ENCODE assay signal across 17 cellular contexts in genomic region chr21:33046455-33046854, GRCh38. TPM values are rescaled to one million over a fixed set of nuclear protein-coding genes. Genes with fewer than 3 reads are reported as not detected.
DNase-seq lines count a peak whose midpoint lies in the region; ATAC-seq and TF ChIP-seq lines count a peak whose summit lies in the region.
"Had no signal": no experiment of that assay in that cellular context is flagged by ENCODE, and none has a peak within 500 bp of the region (broad histone marks: within the 10 kb centered on the region; RNA-seq: fewer than 3 reads in every experiment).

No MANE protein-coding gene starts in this region.

- peaks cover 11 to 16% of the 10 kb centered on the region in 2 experiments for H3K4me1 Mint-ChIP-seq in H9
- peaks cover 34% of the 10 kb centered on the region for H3K4me1 Mint-ChIP-seq in glutamatergic neuron (ENCODE audit: low read depth, unreplicated experiment)

- no peak overlapping the region for H3K9ac ChIP-seq in H9 (ENCODE audit: extremely low read depth, insufficient read length, low read length)
- H3K9ac ChIP-seq: BLaER1 had no signal

- peak overlapping the region; percentile 28 for H2BK120ac ChIP-seq in H9 (ENCODE audit: low read depth, low read length, poor library complexity, severe bottlenecking)

- no peak overlapping the region for H3K27ac Mint-ChIP-seq in H9
- peak overlapping the region; percentile 12 for H3K27ac Mint-ChIP-seq in glutamatergic neuron (ENCODE audit: unreplicated experiment)
- H3K27ac Mint-ChIP-seq: CD8-positive, alpha-beta T cell; HFFc6 had no signal

- no peaks in the 10 kb centered on the region for H4K20me1 ChIP-seq in H9 (ENCODE audit: control insufficient read depth, insufficient read depth, insufficient read length)
- H4K20me1 ChIP-seq: BLaER1 had no signal

- H3K79me2 ChIP-seq in H9 (ENCODE audit: insufficient read depth, low read length), result no peaks in the 10 kb centered on the region

- ATAC-seq in HG03139 (IDR thresholded peaks at IDR 0.05; ENCODE audit: unreplicated experiment) (no peak), gastroesophageal sphincter (no peak)
- ATAC-seq: CD8-positive, alpha-beta T cell had no signal

- no peak overlapping the region for H3K4me3 ChIP-seq in gastroesophageal sphincter
- H3K4me3 ChIP-seq: BLaER1 had no signal

- no peak overlapping the region for H3K23ac ChIP-seq in H9 (ENCODE audit: insufficient read length, low read depth, low read length)

- H4K5ac ChIP-seq in H9 (ENCODE audit: insufficient read length, low read depth, low read length), result no peak overlapping the region

- no peak overlapping the region for H2BK5ac ChIP-seq in H9 (ENCODE audit: insufficient read length, low read length)

- H3K9me3 Mint-ChIP-seq in H9 (no peaks in the 10 kb centered on the region), glutamatergic neuron (ENCODE audit: unreplicated experiment) (peaks cover 4% of the 10 kb centered on the region)
- H3K9me3 Mint-ChIP-seq: CD8-positive, alpha-beta T cell; HFFc6 had no signal

- no peak overlapping the region for H3K56ac ChIP-seq in H9 (ENCODE audit: insufficient read length, low read depth, low read length)

- no peak overlapping the region for H3K4me2 ChIP-seq in H9 (ENCODE audit: insufficient read depth, insufficient read length, low read length)
- H3K4me2 ChIP-seq: BLaER1 had no signal

- H3K4me1 ChIP-seq in H9 (ENCODE audit: insufficient read depth, low read length), result peaks cover 3% of the 10 kb centered on the region; the same call in 1 of the 2 replicates
- H3K4me1 ChIP-seq in gastroesophageal sphincter, result no peaks in the 10 kb centered on the region

- no peaks in the 10 kb centered on the region; the same call in 1 of the 2 replicates for H3K27me3 ChIP-seq in H9 (ENCODE audit: insufficient read depth, low read length)
- peaks cover 76% of the 10 kb centered on the region for H3K27me3 ChIP-seq in gastroesophageal sphincter

- H3K27ac ChIP-seq in H9 (ENCODE audit: insufficient read length, low read depth, low read length) (no peak overlapping the region), gastroesophageal sphincter (no peak overlapping the region)
- H3K27ac ChIP-seq: BLaER1 had no signal

- H2AFZ ChIP-seq in H9 (ENCODE audit: low read length), result no peak overlapping the region

- WGBS in H9 (ENCODE audit: extremely low coverage, insufficient read length, low lambda C conversion rate), result no CpG with 5 or more reads among the region's 8 CpGs
- WGBS in gastroesophageal sphincter (ENCODE audit: low coverage in 1 of 2), 2 donors, result 56 to 63% methylated on average over 4 to 5 of the region's 8 CpGs

- H3K23me2 ChIP-seq in H9 (ENCODE audit: insufficient read length, low read depth, low read length, poor library complexity, severe bottlenecking), result no peaks in the 10 kb centered on the region

- peak; percentile 55 for DNase-seq in DMS 273 (lab: John Stamatoyannopoulos, UW; ENCODE audit: unreplicated experiment)
- DNase-seq in H9, result no peak
- peak; percentile 74 for DNase-seq in NCI-H2171 (lab: John Stamatoyannopoulos, UW)
- no peak for DNase-seq in glutamatergic neuron
- DNase-seq in foreskin melanocyte, result no peak
- DNase-seq: 8988T; Calu3; CD8-positive, alpha-beta T cell; GOT3; HCEC 1CT; HFFc6; KG1 had no signal

- H3K14ac ChIP-seq in H9 (ENCODE audit: insufficient read depth, low read length), result no peak overlapping the region

- no peak overlapping the region for H4K8ac ChIP-seq in H9 (replicated peaks; ENCODE audit: insufficient read length, low read depth, low read length)

- H3K79me1 ChIP-seq in H9 (ENCODE audit: insufficient read depth, low read depth, low read length, poor library complexity, severe bottlenecking), result no peaks in the 10 kb centered on the region

- TF ChIP-seq CTCF in H9 (conservative IDR thresholded peaks at IDR 0.05), result no peak
- TF ChIP-seq CTCF in glutamatergic neuron (IDR thresholded peaks at IDR 0.05; ENCODE audit: partially characterized antibody, unreplicated experiment), result no peak
- no peak for TF ChIP-seq CTCF in gastroesophageal sphincter (IDR thresholded peaks at IDR 0.05)

- H3K36me3 ChIP-seq in gastroesophageal sphincter, result no peaks in the 10 kb centered on the region
- H3K36me3 ChIP-seq: BLaER1 had no signal

- H2BK20ac ChIP-seq in H9 (ENCODE audit: low read depth, low read length, poor library complexity, severe bottlenecking), result no peak overlapping the region

- no peak overlapping the region for H3T11ph ChIP-seq in H9 (ENCODE audit: low read length)

- no peaks in the 10 kb centered on the region for H3K36me3 Mint-ChIP-seq in H9 (ENCODE audit: insufficient read depth in 1 of 3, low read depth in 3 of 3)
- no peaks in the 10 kb centered on the region for H3K36me3 Mint-ChIP-seq in glutamatergic neuron (ENCODE audit: unreplicated experiment)
- H3K36me3 Mint-ChIP-seq: CD8-positive, alpha-beta T cell had no signal

- no peak overlapping the region for H2BK12ac ChIP-seq in H9 (ENCODE audit: insufficient read length, low read depth, low read length)

- no peaks in the 10 kb centered on the region for H3K9me3 ChIP-seq in H9 (ENCODE audit: control insufficient read depth, low read depth, low read length)
- no peaks in the 10 kb centered on the region for H3K9me3 ChIP-seq in gastroesophageal sphincter
- H3K9me3 ChIP-seq: BLaER1 had no signal

- H3K4me3 Mint-ChIP-seq in H9 (no peak overlapping the region), glutamatergic neuron (ENCODE audit: unreplicated experiment) (no peak overlapping the region)
- H3K4me3 Mint-ChIP-seq: CD8-positive, alpha-beta T cell; HFFc6 had no signal

- no peak for TF ChIP-seq EP300 in gastroesophageal sphincter (IDR thresholded peaks at IDR 0.05)

- H3K18ac ChIP-seq in H9 (ENCODE audit: insufficient read length, low read depth, low read length), result no peak overlapping the region

- TF ChIP-seq POLR2A in gastroesophageal sphincter (IDR thresholded peaks at IDR 0.05), result no peak

- no peak overlapping the region for H4K91ac ChIP-seq in H9 (ENCODE audit: insufficient read length, low read depth, low read length)

- no peak overlapping the region for H2BK15ac ChIP-seq in H9 (ENCODE audit: low read depth, low read length)

- H3K27me3 Mint-ChIP-seq in H9 (ENCODE audit: low read depth), result peaks cover 62% of the 10 kb centered on the region
- H3K27me3 Mint-ChIP-seq in glutamatergic neuron (ENCODE audit: unreplicated experiment), result peaks cover 9% of the 10 kb centered on the region

- H2AK5ac ChIP-seq in H9 (ENCODE audit: insufficient read length, low read length), result no peak overlapping the region

- no peak overlapping the region for H3K4ac ChIP-seq in H9 (ENCODE audit: low read depth, low read length)

RNA-seq across cellular contexts. Expression of gene OLIG2, which starts 20.7 kb away (rescaled TPM):
- 1.4 and 2.0 TPM in 2 replicates for total RNA-seq in H9 (2021)
- 21.4 TPM for total RNA-seq in glutamatergic neuron (ENCODE audit: unreplicated experiment)
- total RNA-seq in gastroesophageal sphincter, result not detected
- total RNA-seq: A673; Calu3; CD8-positive, alpha-beta T cell; HFFc6; HT-29 had no signal

RNA-seq across cellular contexts. Expression of gene OLIG1, which starts 23.5 kb away (rescaled TPM):
- total RNA-seq in H9 (2021), result 0.31 and 0.33 TPM in 2 replicates
- total RNA-seq in glutamatergic neuron (ENCODE audit: unreplicated experiment), result 14.2 TPM
- total RNA-seq in gastroesophageal sphincter, result not detected
- total RNA-seq: A673; Calu3; CD8-positive, alpha-beta T cell; HFFc6; HT-29 had no signal

Comparison
In these comparisons a context has a peak if more than half of its experiments do, and no peak if none do; other contexts are left out.
1. DNase-seq: peak in DMS 273 (single experiment) and NCI-H2171 (single experiment); none in H9 (single experiment), glutamatergic neuron (single experiment) and foreskin melanocyte (single experiment).
2. RNA of gene OLIG1, which starts 23.5 kb away (total RNA-seq): 14.2 TPM in glutamatergic neuron (single experiment); 0.31 to 0.33 TPM in H9 and not detected in gastroesophageal sphincter; every median in the first group is over 10 times any median in the second.